1 cellular context compared by ENCODE assay signal in the genomic region with DNA sequence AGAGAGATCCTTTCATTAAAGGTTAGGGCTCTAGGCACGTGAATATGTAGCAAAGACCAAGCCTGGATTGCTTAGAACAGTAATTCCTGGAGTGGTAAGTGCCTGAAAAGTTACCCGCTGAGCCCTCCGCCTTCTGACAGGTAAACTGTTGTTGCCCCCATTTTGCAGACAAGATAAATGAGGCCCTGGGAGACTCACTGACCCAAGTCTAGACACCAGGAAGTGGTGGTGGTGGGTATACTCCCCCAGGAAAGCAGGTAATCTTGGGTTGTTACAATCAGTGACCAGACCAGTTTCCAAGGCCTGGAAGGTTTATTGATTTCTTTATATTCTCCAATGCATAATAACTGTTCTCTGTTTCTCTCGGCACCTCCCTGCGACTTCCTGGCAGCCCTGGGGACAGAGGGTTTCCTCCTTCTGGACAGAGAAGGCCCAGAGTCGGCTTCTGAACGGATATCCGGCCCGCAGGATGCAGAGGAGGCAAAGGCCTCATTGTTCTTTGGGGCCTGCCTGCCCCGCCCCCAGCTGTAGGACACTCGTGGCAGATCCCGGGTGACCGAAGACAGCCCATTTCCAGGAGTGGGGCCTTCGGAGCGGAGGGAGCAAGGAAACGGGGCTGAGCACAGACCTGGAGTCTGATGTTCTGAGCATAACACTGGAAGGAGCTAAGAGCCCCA.
TF ChIP-seq lines count a peak whose summit lies in the region.

No MANE protein-coding gene starts in this region.

TF ChIP-seq in endothelial cell of umbilical vein, 7 proteins besides CTCF, POLR2A, EP300 and RAD21:
- TF ChIP-seq GATA2 (IDR thresholded peaks at IDR 0.05; ENCODE audit: insufficient read depth, insufficient read length, low read depth, low read length) (no peak), JUN (IDR thresholded peaks at IDR 0.05; ENCODE audit: borderline replicate concordance, insufficient read depth, insufficient read length, low read depth) (no peak), POLR2AphosphoS5 (IDR thresholded peaks at IDR 0.05; ENCODE audit: insufficient read depth, low read depth, low read length) (peak; percentile 29), FOS (IDR thresholded peaks at IDR 0.05; ENCODE audit: borderline replicate concordance, insufficient read depth, low read length) (no peak), MYC (IDR thresholded peaks at IDR 0.05; ENCODE audit: low read depth, low read length) (no peak), EZH2 (IDR thresholded peaks at IDR 0.05; ENCODE audit: borderline replicate concordance, low read depth, low read length, severe bottlenecking) (no peak)
- TF ChIP-seq, protein P1, sequence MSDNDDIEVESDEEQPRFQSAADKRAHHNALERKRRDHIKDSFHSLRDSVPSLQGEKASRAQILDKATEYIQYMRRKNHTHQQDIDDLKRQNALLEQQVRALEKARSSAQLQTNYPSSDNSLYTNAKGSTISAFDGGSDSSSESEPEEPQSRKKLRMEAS (IDR thresholded peaks at IDR 0.05; ENCODE audit: insufficient read depth, insufficient read length), result no peak
